Comparison of ENCODE assay signal across 10 cellular contexts in the genomic region with DNA sequence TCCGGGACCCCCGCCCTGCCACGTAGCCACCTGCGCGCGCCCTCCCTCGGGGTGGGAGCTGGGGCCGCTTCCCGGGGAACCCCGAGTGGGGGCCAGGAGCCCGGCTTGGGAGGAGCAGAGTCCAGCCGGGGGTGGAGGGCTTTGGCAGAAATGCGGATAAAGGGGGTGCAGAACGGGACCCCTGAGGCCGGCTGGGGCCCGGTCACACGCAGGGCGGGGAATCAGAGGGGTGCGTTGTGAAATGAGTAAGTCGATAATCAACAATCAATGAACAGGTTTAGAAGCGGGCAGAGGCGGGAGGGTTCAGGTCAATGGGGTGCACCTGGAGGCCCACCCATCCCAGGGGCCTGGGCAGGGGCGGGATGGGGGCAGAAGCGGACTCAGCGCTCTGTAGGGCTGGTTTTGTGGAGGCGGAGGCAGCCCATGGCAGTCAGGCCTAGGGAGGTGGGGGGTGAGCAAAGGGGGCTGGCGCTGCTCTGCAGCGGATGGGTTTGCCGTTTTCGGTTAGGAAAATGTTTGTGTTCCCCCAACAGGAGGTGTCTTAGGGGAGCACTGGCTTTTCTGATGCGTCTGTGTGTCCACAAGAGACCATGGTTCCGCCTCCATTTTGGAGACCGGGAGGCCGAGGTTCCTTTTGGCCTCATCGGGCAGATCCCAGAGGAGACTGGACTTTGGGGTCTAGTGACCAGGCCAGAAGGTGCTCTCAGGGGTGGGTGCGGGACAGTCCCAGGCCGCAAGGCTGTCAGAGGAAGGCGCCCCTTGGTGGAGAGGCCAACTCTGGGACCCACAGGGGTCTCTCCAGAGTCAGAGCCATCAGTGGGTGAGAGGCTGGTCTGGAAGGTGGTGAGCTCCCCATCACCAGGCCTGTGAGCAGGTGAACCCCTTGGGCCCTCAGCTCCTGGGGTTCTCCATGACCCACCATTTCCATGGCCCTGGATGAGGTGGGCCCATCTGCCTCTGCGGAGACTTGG. TPM values are rescaled to one million over a fixed set of nuclear protein-coding genes. Genes with fewer than 3 reads are reported as not detected.
DNase-seq lines count a peak whose midpoint lies in the region; ATAC-seq, FAIRE-seq and TF ChIP-seq lines count a peak whose summit lies in the region.
"Had no signal": no experiment of that assay in that cellular context is flagged by ENCODE, and none has a peak within 500 bp of the region (broad histone marks: within the 10 kb centered on the region; RNA-seq: fewer than 3 reads in every experiment).

No MANE protein-coding gene starts in this region.

- peak overlapping the region; percentile 74 for H3K4me3 ChIP-seq in SK-N-MC
- H3K4me3 ChIP-seq in right cardiac atrium (ENCODE audit: low read length) = peak overlapping the region; percentile 76
- peak overlapping the region; percentile 17 to 26 for H3K4me3 ChIP-seq in small intestine (ENCODE audit: low read depth in 1 of 2, low read length in 2 of 2)
- no peak overlapping the region for H3K4me3 ChIP-seq in mucosa of descending colon

- no peaks in the 10 kb centered on the region for H3K27me3 ChIP-seq in right cardiac atrium (ENCODE audit: control insufficient read depth, insufficient read depth)
- peaks cover 6 to 14% of the 10 kb centered on the region in 2 donors for H3K27me3 ChIP-seq in small intestine (ENCODE audit: control insufficient read depth in 2 of 2, insufficient read depth in 2 of 2, low read length in 2 of 2)

- no peak for FAIRE-seq in small intestine (lab: Jason Lieb, UNC)
- FAIRE-seq: TTC549 had no signal

- 27% methylated on average over 39 of the region's 39 CpGs for WGBS in right cardiac atrium
- 23 to 36% (median 27%) methylated on average over 29 to 39 of the region's 39 CpGs for WGBS in small intestine, 3 donors

- H3K9me3 ChIP-seq in SK-N-MC (ENCODE audit: low read depth, low read length) = no peaks in the 10 kb centered on the region
- no peaks in the 10 kb centered on the region for H3K9me3 ChIP-seq in right cardiac atrium (ENCODE audit: control insufficient read depth, low read length)
- H3K9me3 ChIP-seq in small intestine (ENCODE audit: control insufficient read depth, low read depth) = no peaks in the 10 kb centered on the region
- H3K9me3 ChIP-seq in mucosa of descending colon = no peaks in the 10 kb centered on the region

- peak in 2 of 3 experiments; percentile 31 to 33 for DNase-seq in NCI-H1417 (lab: John Stamatoyannopoulos, UW)
- no peak for DNase-seq in NCI-H1417 treated with DMSO at 0.1 percent for 48 hours (lab: John Stamatoyannopoulos, UW)
- no peak for DNase-seq in SK-N-MC (ENCODE audit: low read depth, low spot score)
- no peak for DNase-seq in right cardiac atrium
- DNase-seq in small intestine = no peak
- DNase-seq in activated effector memory CD4-positive, alpha-beta T cell treated with Interleukin-2 at 50 U/mL for 16 hours = no peak
- DNase-seq in GM20000 (ENCODE audit: low spot score) = no peak
- DNase-seq in mucosa of descending colon = no peak
- DNase-seq: NCI-H2029 treated with DMSO at 0.1 percent for 48 hours had no signal

- intact Hi-C loops in right cardiac atrium (cut with DNase I) = no loop called here
- intact Hi-C loops in mucosa of descending colon (cut with DNase I, micrococcal nuclease) = no loop called here

- TF ChIP-seq CTCF in GM20000 (IDR thresholded peaks at IDR 0.05; ENCODE audit: extremely low read depth, missing control alignments) (no peak), mucosa of descending colon (IDR thresholded peaks at IDR 0.05) (no peak)

- H3K9ac ChIP-seq in SK-N-MC (ENCODE audit: insufficient read length) = no peak overlapping the region

- ATAC-seq in right cardiac atrium (no peak), mucosa of descending colon (no peak)

- no peak overlapping the region for H3K27ac ChIP-seq in SK-N-MC
- peak overlapping the region; percentile 84 for H3K27ac ChIP-seq in right cardiac atrium (ENCODE audit: low read length)
- H3K27ac ChIP-seq in small intestine (ENCODE audit: low read depth in 1 of 2, low read length in 1 of 2) = no peak overlapping the region

- H3K4me1 ChIP-seq in right cardiac atrium (ENCODE audit: control insufficient read depth, insufficient read depth, low read length) = peaks cover 5% of the 10 kb centered on the region
- no peaks in the 10 kb centered on the region for H3K4me1 ChIP-seq in small intestine (ENCODE audit: control insufficient read depth in 2 of 2, insufficient read depth in 1 of 2, low read depth in 1 of 2, low read length in 1 of 2)
- no peaks in the 10 kb centered on the region for H3K4me1 ChIP-seq in mucosa of descending colon (ENCODE audit: low read depth)

- H3K36me3 ChIP-seq in SK-N-MC (ENCODE audit: insufficient read depth, low read length) = no peaks in the 10 kb centered on the region
- H3K36me3 ChIP-seq in small intestine (ENCODE audit: control insufficient read depth in 2 of 2, insufficient read depth in 2 of 2, low read length in 2 of 2) = no peaks in the 10 kb centered on the region
- H3K36me3 ChIP-seq in mucosa of descending colon (ENCODE audit: low read depth) = no peaks in the 10 kb centered on the region

RNA-seq across cellular contexts. Expression of a gene that starts 0.7 kb away (rescaled TPM):
- total RNA-seq in right cardiac atrium = 100 to 1,000 TPM; 160 to 176 (median 172) TPM
- polyA plus RNA-seq in right cardiac atrium = 155 TPM
- 1 to 10 TPM in 2 of 3 donors, not detected in 1; 1.6 to 3.0 TPM for polyA plus RNA-seq in small intestine
- 1 to 10 TPM in 1 of 3 donors, under 1 TPM in 2; 0.20 to 1.7 (median 0.80) TPM for total RNA-seq in mucosa of descending colon

RNA-seq across cellular contexts. Expression of a gene that starts 18.0 kb away (rescaled TPM):
- total RNA-seq in right cardiac atrium (10 to 100 TPM; 19.9 to 25.5 (median 23.4) TPM), mucosa of descending colon (10 to 100 TPM; 15.5 to 20.9 (median 19.2) TPM)
- polyA plus RNA-seq in right cardiac atrium (29.3 TPM), small intestine (10 to 100 TPM; 10.7 to 39.1 (median 14.1) TPM)

RNA-seq across cellular contexts. Expression of a gene that starts 19.4 kb away (rescaled TPM):
- total RNA-seq in right cardiac atrium (10 to 100 TPM; 40.2 to 58.2 (median 48.6) TPM), mucosa of descending colon (1 to 10 TPM; 2.5 to 6.9 (median 2.9) TPM)
- polyA plus RNA-seq in right cardiac atrium (25.4 TPM), small intestine (1 to 10 TPM in 2 of 3 donors, not detected in 1; 2.6 to 3.5 TPM)

Comparison
In these comparisons a context has a peak if more than half of its experiments do, and no peak if none do; other contexts are left out.
1. DNase-seq: peak in NCI-H1417 (2 of 3); none in NCI-H1417 treated with DMSO at 0.1 percent for 48 hours (single experiment), SK-N-MC (single experiment), right cardiac atrium (0 of 3), small intestine (single experiment), activated effector memory CD4-positive, alpha-beta T cell treated with Interleukin-2 at 50 U/mL for 16 hours (single experiment), GM20000 (single experiment) and mucosa of descending colon (0 of 3).
2. RNA of a gene that starts 0.7 kb away (total RNA-seq): 160 to 176 TPM in right cardiac atrium; 0.20 to 1.7 TPM in mucosa of descending colon; every median in the first group is over 10 times any median in the second.
3. RNA of a gene that starts 19.4 kb away (total RNA-seq): 40.2 to 58.2 TPM in right cardiac atrium; 2.5 to 6.9 TPM in mucosa of descending colon; every median in the first group is over 4 times any median in the second.